In genomic region chr2:230865766-230866703, GRCh38 we compare ENCODE assay signal across 1 cellular context.
TF ChIP-seq lines count a peak whose summit lies in the region.

No MANE protein-coding gene starts in this region.

TF ChIP-seq in HepG2, 621 proteins besides CTCF, POLR2A, EP300 and RAD21 (continued from another document):
- TF ChIP-seq HIVEP1 (CRISPR knock-in tag; IDR thresholded peaks at IDR 0.05) (peak; percentile 35; the same call in 1 of the 2 replicates), ZNF782 (CRISPR knock-in tag; IDR thresholded peaks at IDR 0.05; ENCODE audit: borderline replicate concordance) (no peak), PATZ1 (CRISPR knock-in tag; IDR thresholded peaks at IDR 0.05) (peak; percentile 72; the same call in 1 of the 2 replicates), HMG20B (CRISPR knock-in tag; conservative IDR thresholded peaks at IDR 0.05) (0 out of 2 replicates have a peak, but pooled peaks have one; percentile 42), SAP130 (CRISPR knock-in tag; IDR thresholded peaks at IDR 0.05; ENCODE audit: low read depth) (peak; percentile 42; the same call in 1 of the 2 replicates), SALL1 (CRISPR knock-in tag; IDR thresholded peaks at IDR 0.05) (peak; percentile 45; the same call in 1 of the 2 replicates), GABPA (IDR thresholded peaks at IDR 0.05; ENCODE audit: low read depth, low read length) (no peak), GABPA (CRISPR knock-in tag; IDR thresholded peaks at IDR 0.05; ENCODE audit: low read depth) (peak; percentile 2; the same call in 1 of the 2 replicates), ZNF333 (CRISPR knock-in tag; IDR thresholded peaks at IDR 0.05; ENCODE audit: borderline replicate concordance) (0 out of 2 replicates have a peak, but pooled peaks have one; percentile 28), IRF2 (CRISPR knock-in tag; IDR thresholded peaks at IDR 0.05) (0 out of 2 replicates have a peak, but pooled peaks have one; percentile 14), DMAP1 (CRISPR knock-in tag; IDR thresholded peaks at IDR 0.05) (0 out of 2 replicates have a peak, but pooled peaks have one; percentile 45), IRX3 (CRISPR knock-in tag; IDR thresholded peaks at IDR 0.05; ENCODE audit: borderline replicate concordance, low read depth) (0 out of 2 replicates have a peak, but pooled peaks have one; percentile 13), MYC (CRISPR knock-in tag; IDR thresholded peaks at IDR 0.05; ENCODE audit: borderline replicate concordance) (0 out of 2 replicates have a peak, but pooled peaks have one; percentile 45)
- TF ChIP-seq, protein P1, sequence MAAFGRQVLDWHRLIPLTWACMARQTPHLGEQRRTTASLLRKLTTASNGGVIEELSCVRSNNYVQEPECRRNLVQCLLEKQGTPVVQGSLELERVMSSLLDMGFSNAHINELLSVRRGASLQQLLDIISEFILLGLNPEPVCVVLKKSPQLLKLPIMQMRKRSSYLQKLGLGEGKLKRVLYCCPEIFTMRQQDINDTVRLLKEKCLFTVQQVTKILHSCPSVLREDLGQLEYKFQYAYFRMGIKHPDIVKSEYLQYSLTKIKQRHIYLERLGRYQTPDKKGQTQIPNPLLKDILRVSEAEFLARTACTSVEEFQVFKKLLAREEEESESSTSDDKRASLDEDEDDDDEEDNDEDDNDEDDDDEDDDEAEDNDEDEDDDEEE (CRISPR knock-in tag; IDR thresholded peaks at IDR 0.05), result 0 out of 2 replicates have a peak, but pooled peaks have one; percentile 44
